ENCODE assay signal across 2 cellular contexts in the genomic region with DNA sequence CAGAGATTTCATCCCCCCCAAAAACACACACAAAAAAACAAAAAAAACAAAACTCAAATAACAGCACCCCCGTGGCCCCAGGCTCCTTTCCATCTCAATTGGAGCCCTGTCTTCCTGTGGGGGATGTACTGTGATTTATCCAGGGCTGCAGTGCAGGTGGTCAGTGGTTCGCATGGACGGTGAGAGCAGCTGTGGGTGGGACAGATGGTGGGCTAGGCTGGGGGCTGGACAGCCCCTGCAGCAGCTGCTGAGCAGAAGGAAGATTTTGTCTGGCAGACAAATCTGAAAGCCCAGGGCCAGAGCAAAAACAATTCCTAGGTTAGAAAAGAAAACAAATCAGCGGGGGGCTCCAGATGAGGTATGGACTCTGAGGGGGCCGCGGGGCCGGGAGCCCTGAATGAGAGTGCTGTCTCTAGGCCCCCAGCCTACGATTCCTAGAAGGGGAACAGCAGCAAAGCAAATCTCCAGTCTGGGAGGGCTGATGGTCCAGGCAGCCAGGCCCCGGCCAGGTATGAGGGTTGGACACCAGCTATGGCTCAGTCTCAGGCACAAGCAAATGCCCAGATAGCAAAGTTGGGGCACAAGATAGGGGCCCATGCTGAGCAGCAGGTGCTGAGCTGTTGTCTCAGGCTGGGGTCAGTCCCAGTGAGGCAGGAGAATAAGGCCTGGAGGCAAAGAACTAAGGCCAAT.
A peak's percentile ranks its signal among the peaks of the same experiment; 100 is the strongest.
TF ChIP-seq lines count a peak whose summit lies in the region.

No MANE protein-coding gene starts in this region.

TF ChIP-seq in HEK293, 187 proteins besides CTCF, POLR2A, EP300 and RAD21:
- TF ChIP-seq GLIS1 (tag by site-specific recombination; IDR thresholded peaks at IDR 0.05) (peak; percentile 44; the same call in 1 of the 2 replicates), ZNF600 (tag by site-specific recombination; IDR thresholded peaks at IDR 0.05) (no peak)

TF ChIP-seq in GM12878, 131 proteins besides CTCF, POLR2A, EP300 and RAD21:
- TF ChIP-seq, protein P1, sequence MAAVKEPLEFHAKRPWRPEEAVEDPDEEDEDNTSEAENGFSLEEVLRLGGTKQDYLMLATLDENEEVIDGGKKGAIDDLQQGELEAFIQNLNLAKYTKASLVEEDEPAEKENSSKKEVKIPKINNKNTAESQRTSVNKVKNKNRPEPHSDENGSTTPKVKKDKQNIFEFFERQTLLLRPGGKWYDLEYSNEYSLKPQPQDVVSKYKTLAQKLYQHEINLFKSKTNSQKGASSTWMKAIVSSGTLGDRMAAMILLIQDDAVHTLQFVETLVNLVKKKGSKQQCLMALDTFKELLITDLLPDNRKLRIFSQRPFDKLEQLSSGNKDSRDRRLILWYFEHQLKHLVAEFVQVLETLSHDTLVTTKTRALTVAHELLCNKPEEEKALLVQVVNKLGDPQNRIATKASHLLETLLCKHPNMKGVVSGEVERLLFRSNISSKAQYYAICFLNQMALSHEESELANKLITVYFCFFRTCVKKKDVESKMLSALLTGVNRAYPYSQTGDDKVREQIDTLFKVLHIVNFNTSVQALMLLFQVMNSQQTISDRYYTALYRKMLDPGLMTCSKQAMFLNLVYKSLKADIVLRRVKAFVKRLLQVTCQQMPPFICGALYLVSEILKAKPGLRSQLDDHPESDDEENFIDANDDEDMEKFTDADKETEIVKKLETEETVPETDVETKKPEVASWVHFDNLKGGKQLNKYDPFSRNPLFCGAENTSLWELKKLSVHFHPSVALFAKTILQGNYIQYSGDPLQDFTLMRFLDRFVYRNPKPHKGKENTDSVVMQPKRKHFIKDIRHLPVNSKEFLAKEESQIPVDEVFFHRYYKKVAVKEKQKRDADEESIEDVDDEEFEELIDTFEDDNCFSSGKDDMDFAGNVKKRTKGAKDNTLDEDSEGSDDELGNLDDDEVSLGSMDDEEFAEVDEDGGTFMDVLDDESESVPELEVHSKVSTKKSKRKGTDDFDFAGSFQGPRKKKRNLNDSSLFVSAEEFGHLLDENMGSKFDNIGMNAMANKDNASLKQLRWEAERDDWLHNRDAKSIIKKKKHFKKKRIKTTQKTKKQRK (IDR thresholded peaks at IDR 0.05; ENCODE audit: low read depth, low read length): no peak
- TF ChIP-seq SIN3A (IDR thresholded peaks at IDR 0.05; ENCODE audit: low read depth, low read length): no peak
- TF ChIP-seq, protein P2, sequence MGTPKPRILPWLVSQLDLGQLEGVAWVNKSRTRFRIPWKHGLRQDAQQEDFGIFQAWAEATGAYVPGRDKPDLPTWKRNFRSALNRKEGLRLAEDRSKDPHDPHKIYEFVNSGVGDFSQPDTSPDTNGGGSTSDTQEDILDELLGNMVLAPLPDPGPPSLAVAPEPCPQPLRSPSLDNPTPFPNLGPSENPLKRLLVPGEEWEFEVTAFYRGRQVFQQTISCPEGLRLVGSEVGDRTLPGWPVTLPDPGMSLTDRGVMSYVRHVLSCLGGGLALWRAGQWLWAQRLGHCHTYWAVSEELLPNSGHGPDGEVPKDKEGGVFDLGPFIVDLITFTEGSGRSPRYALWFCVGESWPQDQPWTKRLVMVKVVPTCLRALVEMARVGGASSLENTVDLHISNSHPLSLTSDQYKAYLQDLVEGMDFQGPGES (IDR thresholded peaks at IDR 0.05): no peak
- TF ChIP-seq CBX5 (IDR thresholded peaks at IDR 0.05; ENCODE audit: low read depth): no peak
- TF ChIP-seq NRF1 (conservative IDR thresholded peaks at IDR 0.05; ENCODE audit: low read depth, low read length): no peak
- TF ChIP-seq, protein P3, sequence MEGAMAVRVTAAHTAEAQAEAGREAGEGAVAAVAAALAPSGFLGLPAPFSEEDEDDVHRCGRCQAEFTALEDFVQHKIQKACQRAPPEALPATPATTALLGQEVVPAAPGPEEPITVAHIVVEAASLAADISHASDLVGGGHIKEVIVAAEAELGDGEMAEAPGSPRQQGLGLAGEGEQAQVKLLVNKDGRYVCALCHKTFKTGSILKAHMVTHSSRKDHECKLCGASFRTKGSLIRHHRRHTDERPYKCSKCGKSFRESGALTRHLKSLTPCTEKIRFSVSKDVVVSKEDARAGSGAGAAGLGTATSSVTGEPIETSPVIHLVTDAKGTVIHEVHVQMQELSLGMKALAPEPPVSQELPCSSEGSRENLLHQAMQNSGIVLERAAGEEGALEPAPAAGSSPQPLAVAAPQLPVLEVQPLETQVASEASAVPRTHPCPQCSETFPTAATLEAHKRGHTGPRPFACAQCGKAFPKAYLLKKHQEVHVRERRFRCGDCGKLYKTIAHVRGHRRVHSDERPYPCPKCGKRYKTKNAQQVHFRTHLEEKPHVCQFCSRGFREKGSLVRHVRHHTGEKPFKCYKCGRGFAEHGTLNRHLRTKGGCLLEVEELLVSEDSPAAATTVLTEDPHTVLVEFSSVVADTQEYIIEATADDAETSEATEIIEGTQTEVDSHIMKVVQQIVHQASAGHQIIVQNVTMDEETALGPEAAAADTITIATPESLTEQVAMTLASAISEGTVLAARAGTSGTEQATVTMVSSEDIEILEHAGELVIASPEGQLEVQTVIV (IDR thresholded peaks at IDR 0.05; ENCODE audit: borderline replicate concordance, partially characterized antibody): no peak
- TF ChIP-seq HDAC6 (IDR thresholded peaks at IDR 0.05; ENCODE audit: unreplicated experiment): no peak
- TF ChIP-seq RB1 (IDR thresholded peaks at IDR 0.05; ENCODE audit: borderline replicate concordance): no peak
- no peak for TF ChIP-seq TCF3 (IDR thresholded peaks at IDR 0.05; ENCODE audit: borderline replicate concordance, insufficient read depth, low read depth, low read length)
- no peak for TF ChIP-seq ESRRA (IDR thresholded peaks at IDR 0.05; ENCODE audit: low read length)
- TF ChIP-seq, protein P4, sequence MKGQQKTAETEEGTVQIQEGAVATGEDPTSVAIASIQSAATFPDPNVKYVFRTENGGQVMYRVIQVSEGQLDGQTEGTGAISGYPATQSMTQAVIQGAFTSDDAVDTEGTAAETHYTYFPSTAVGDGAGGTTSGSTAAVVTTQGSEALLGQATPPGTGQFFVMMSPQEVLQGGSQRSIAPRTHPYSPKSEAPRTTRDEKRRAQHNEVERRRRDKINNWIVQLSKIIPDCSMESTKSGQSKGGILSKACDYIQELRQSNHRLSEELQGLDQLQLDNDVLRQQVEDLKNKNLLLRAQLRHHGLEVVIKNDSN (IDR thresholded peaks at IDR 0.05; ENCODE audit: borderline replicate concordance, extremely low read length, insufficient read depth, low read depth, low read length): no peak
